ENCODE assay signal across 2 cellular contexts in genomic region chr2:226611196-226611943, GRCh38.
TF ChIP-seq lines count a peak whose summit lies in the region.

No MANE protein-coding gene starts in this region.

TF ChIP-seq in HCT116, 20 proteins besides CTCF, POLR2A, EP300 and RAD21 (continued from another document):
- no peak for TF ChIP-seq MAX (IDR thresholded peaks at IDR 0.05)
- TF ChIP-seq SIN3A (IDR thresholded peaks at IDR 0.05; ENCODE audit: low read depth) = 0 out of 2 replicates have a peak, but pooled peaks have one; percentile 27
- TF ChIP-seq JUND (IDR thresholded peaks at IDR 0.05) = peak; percentile 55; the same call in 1 of the 2 replicates
- TF ChIP-seq CBX3 (IDR thresholded peaks at IDR 0.05; ENCODE audit: low read depth) = peak; percentile 63; the same call in 1 of the 2 replicates

TF ChIP-seq in SK-N-SH treated with all-trans-retinoic acid at 6 μM for 48 hours, 23 proteins besides CTCF, POLR2A, EP300 and RAD21 (continued from another document):
- TF ChIP-seq CSRNP3 (CRISPR knock-in tag; IDR thresholded peaks at IDR 0.05) (no peak), PPARA (CRISPR knock-in tag; IDR thresholded peaks at IDR 0.05; ENCODE audit: borderline replicate concordance) (no peak), TCF4 (CRISPR knock-in tag; IDR thresholded peaks at IDR 0.05; ENCODE audit: borderline replicate concordance) (no peak), TOX (CRISPR knock-in tag; IDR thresholded peaks at IDR 0.05; ENCODE audit: borderline replicate concordance) (no peak), ZNF565 (CRISPR knock-in tag; conservative IDR thresholded peaks at IDR 0.05; ENCODE audit: low read depth) (no peak), CSDC2 (CRISPR knock-in tag; IDR thresholded peaks at IDR 0.05) (no peak), TSHZ2 (CRISPR knock-in tag; IDR thresholded peaks at IDR 0.05) (no peak), POU6F1 (CRISPR knock-in tag; IDR thresholded peaks at IDR 0.05; ENCODE audit: borderline replicate concordance, low read depth) (no peak), CREB5 (CRISPR knock-in tag; IDR thresholded peaks at IDR 0.05; ENCODE audit: low read depth) (no peak), ZFP30 (CRISPR knock-in tag; IDR thresholded peaks at IDR 0.05) (no peak), ARNTL (CRISPR knock-in tag; IDR thresholded peaks at IDR 0.05; ENCODE audit: borderline replicate concordance, low read depth) (no peak), ISL1 (CRISPR knock-in tag; IDR thresholded peaks at IDR 0.05) (no peak), GLIS3 (CRISPR knock-in tag; IDR thresholded peaks at IDR 0.05) (no peak), SNAI2 (CRISPR knock-in tag; IDR thresholded peaks at IDR 0.05) (no peak), PATZ1 (CRISPR knock-in tag; IDR thresholded peaks at IDR 0.05; ENCODE audit: borderline replicate concordance) (no peak)
